Comparison of ENCODE assay signal across 1 cellular context in the genomic region with DNA sequence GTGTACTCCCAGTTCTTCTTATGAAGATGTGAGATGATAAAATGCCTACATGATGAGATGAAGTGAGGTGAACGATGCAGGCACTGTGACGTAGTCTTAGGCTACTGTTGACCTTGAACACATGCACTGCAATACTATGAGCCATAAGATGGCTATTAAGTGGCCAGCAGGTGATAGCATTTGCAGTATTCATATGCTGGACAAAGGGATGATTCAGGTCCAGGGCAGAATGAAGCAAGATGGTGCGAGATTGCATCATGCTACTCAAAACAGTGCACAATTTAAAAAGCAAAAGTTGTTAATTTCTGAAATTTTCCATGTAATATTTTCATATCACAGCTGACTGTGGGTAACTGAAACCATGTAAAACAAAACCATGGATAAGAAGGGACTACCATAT.
TF ChIP-seq lines count a peak whose summit lies in the region.

No MANE protein-coding gene starts in this region.

TF ChIP-seq in IMR-90, 13 proteins besides CTCF, POLR2A, EP300 and RAD21 (continued from another document):
- TF ChIP-seq CEBPB (IDR thresholded peaks at IDR 0.05; ENCODE audit: low read depth, low read length), result peak; percentile 94
